Comparison of ENCODE assay signal across 20 cellular contexts in genomic region chr7:138433583-138434437, GRCh38.
"Had no signal": no experiment of that assay in that cellular context is flagged by ENCODE, and none has a peak within 500 bp of the region (broad histone marks: within the 10 kb centered on the region; RNA-seq: fewer than 3 reads in every experiment).

No MANE protein-coding gene starts in this region.

- DNase-seq: activated CD4-positive, alpha-beta T cell treated with anti-CD3 and anti-CD28 coated beads, Interleukin-2, amount 10 ng/mL, durations not matched to agents 7 days and 5 days; activated CD8-positive, alpha-beta memory T cell treated with anti-CD3 and anti-CD28 coated beads, Interleukin-2, amount 10 ng/mL, durations not matched to agents 7 days and 5 days; activated CD8-positive, alpha-beta T cell treated with anti-CD3 and anti-CD28 coated beads for 36 hours; activated effector memory CD4-positive, alpha-beta T cell treated with anti-CD3 and anti-CD28 coated beads, Interleukin-2, amount 50 U/mL, for 16 hours; activated naive CD4-positive, alpha-beta T cell treated with anti-CD3 and anti-CD28 coated beads, Interleukin-2, amount 10 ng/mL, durations not matched to agents 7 days and 5 days; activated T-cell treated with anti-CD3 and anti-CD28 coated beads for 4 hours; amygdala; colonic mucosa; dorsolateral prefrontal cortex; gastrocnemius medialis; hippocampal formation; left ventricle myocardium superior; mammary epithelial cell; naive thymus-derived CD8-positive, alpha-beta T cell; stimulated activated CD4-positive, alpha-beta T cell treated with anti-CD3 and anti-CD28 coated beads, Interleukin-4, amount 100 ng/mL, for 24 hours; stimulated activated naive CD4-positive, alpha-beta T cell treated with Interleukin-2 at 50 U/mL for 16 hours had no signal

- H3K4me1 ChIP-seq: colonic mucosa, esophagus muscularis mucosa, gastrocnemius medialis, right atrium auricular region, vagina had no signal

- H3K27me3 ChIP-seq: colonic mucosa, dorsolateral prefrontal cortex, esophagus muscularis mucosa, gastrocnemius medialis, right atrium auricular region, vagina had no signal

- H3K4me3 ChIP-seq: colonic mucosa, dorsolateral prefrontal cortex, esophagus muscularis mucosa, gastrocnemius medialis, right atrium auricular region, thoracic aorta, vagina had no signal

- H3K27ac ChIP-seq: colonic mucosa, dorsolateral prefrontal cortex, esophagus muscularis mucosa, gastrocnemius medialis, right atrium auricular region, thoracic aorta, vagina had no signal

- H3K9me3 ChIP-seq: colonic mucosa had no signal

- H3K36me3 ChIP-seq: colonic mucosa, esophagus muscularis mucosa, gastrocnemius medialis, right atrium auricular region, thoracic aorta, vagina had no signal
